ENCODE assay signal across 21 cellular contexts in genomic region chr11:2529173-2529572, GRCh38.
DNase-seq lines count a peak whose midpoint lies in the region; ATAC-seq and TF ChIP-seq lines count a peak whose summit lies in the region.
"Had no signal": no experiment of that assay in that cellular context is flagged by ENCODE, and none has a peak within 500 bp of the region (broad histone marks: within the 10 kb centered on the region; RNA-seq: fewer than 3 reads in every experiment).

No MANE protein-coding gene starts in this region.

- no peaks in the 10 kb centered on the region for H3K27me3 ChIP-seq in lower lobe of right lung (ENCODE audit: low read depth)
- H3K27me3 ChIP-seq in transverse colon = no peaks in the 10 kb centered on the region

- H3K4me3 ChIP-seq in lower lobe of right lung (no peak overlapping the region), transverse colon (no peak overlapping the region)
- H3K4me3 ChIP-seq: SK-N-MC had no signal

- no peak for ATAC-seq in lower lobe of right lung
- ATAC-seq: HCT116 had no signal

- H3K9me3 Mint-ChIP-seq in chondrocyte (ENCODE audit: low read depth) = no peaks in the 10 kb centered on the region

- no peak overlapping the region for H3K4me3 Mint-ChIP-seq in chondrocyte (ENCODE audit: unreplicated experiment)

- TF ChIP-seq CTCF in chondrocyte (IDR thresholded peaks at IDR 0.05) = no peak
- TF ChIP-seq CTCF in lower lobe of right lung (IDR thresholded peaks at IDR 0.05) = no peak
- no peak for TF ChIP-seq CTCF in transverse colon (IDR thresholded peaks at IDR 0.05)
- TF ChIP-seq CTCF in GM13977 (IDR thresholded peaks at IDR 0.05; ENCODE audit: extremely low read depth, insufficient read depth, missing control alignments) = no peak

- in situ Hi-C loops in transverse colon (cut with MboI; ENCODE audit: low pct_ligation_motif_present in 1 of 4, low pct_unique_long_range_greater_than_20kb in 1 of 4, low sequenced_read_pairs in 3 of 4) (loop anchor here in 2 of 4 donors (10.0 to 25.0 kb wide), 2 partner anchors 94 to 558 kb away; no protein-coding TSS in a partner anchor), GM13977 (cut with MboI; ENCODE audit: low pct_unique_long_range_greater_than_20kb, low sequenced_read_pairs, unreplicated experiment) (no loop called here)

- H3K36me3 Mint-ChIP-seq in chondrocyte (ENCODE audit: low read depth) = no peaks in the 10 kb centered on the region

- intact Hi-C loops in lower lobe of right lung (cut with DNase I) = no loop called here
- intact Hi-C loops in transverse colon (cut with DNase I; ENCODE audit: low total_unique reads) = loop anchor here (5.0 to 10.0 kb wide), 2 partner anchors 102 to 334 kb away; no protein-coding TSS in a partner anchor

- H3K4me1 ChIP-seq in lower lobe of right lung (peaks cover 31% of the 10 kb centered on the region), transverse colon (peaks cover 19 to 41% (median 23%) of the 10 kb centered on the region in 4 donors)

- H3K27me3 Mint-ChIP-seq in chondrocyte (ENCODE audit: low read depth) = peaks cover 27% of the 10 kb centered on the region

- H3K9me3 ChIP-seq in lower lobe of right lung = no peaks in the 10 kb centered on the region
- no peaks in the 10 kb centered on the region for H3K9me3 ChIP-seq in transverse colon

- H3K27ac Mint-ChIP-seq in chondrocyte (ENCODE audit: unreplicated experiment) = no peak overlapping the region

- H3K27ac ChIP-seq in lower lobe of right lung = no peak overlapping the region
- peak overlapping the region in 1 of 4 donors; percentile 78 for H3K27ac ChIP-seq in transverse colon
- H3K27ac ChIP-seq: 22Rv1, SK-N-MC had no signal

- peaks cover 12% of the 10 kb centered on the region for H3K4me1 Mint-ChIP-seq in chondrocyte (ENCODE audit: low read depth)

- TF ChIP-seq POLR2A in transverse colon (IDR thresholded peaks at IDR 0.05) = no peak

- 80 to 82% methylated on average over 1 to 10 of the region's 10 CpGs for WGBS in transverse colon (ENCODE audit: low coverage in 1 of 2), 2 donors

- peak; percentile 47 for DNase-seq in activated CD8-positive, alpha-beta memory T cell treated with anti-CD3 and anti-CD28 coated beads, Interleukin-2, amount 50 U/mL, for 48 hours
- no peak for DNase-seq in activated CD8-positive, alpha-beta memory T cell treated with anti-CD3 and anti-CD28 coated beads, Interleukin-2, amount 50 U/mL, for 4 hours
- DNase-seq in chondrocyte (ENCODE audit: low spot score) = peak; percentile 36
- DNase-seq in lower lobe of right lung = peak; percentile 22
- peak; percentile 3 for DNase-seq in transverse colon
- no peak for DNase-seq in kidney glomerular epithelial cell (lab: John Stamatoyannopoulos, UW)
- no peak for DNase-seq in hepatic stellate cell (ENCODE audit: low spot score)
- no peak for DNase-seq in GM13977 (ENCODE audit: low spot score)
- DNase-seq: AML-193; COR-L47; GF-D8; GOT3; KG1; NCI-H1694 treated with DMSO at 0.1 percent for 48 hours; NCI-H510A; NCI-H748 treated with DMSO at 0.1 percent for 48 hours; NK-92 treated with Interleukin-12 subunit alpha and Interleukin-12 subunit beta, amount 100 ng/mL, for 24 hours; SHP77 had no signal

- no peak for TF ChIP-seq EP300 in transverse colon (IDR thresholded peaks at IDR 0.05; ENCODE audit: low read depth)

- H3K36me3 ChIP-seq in lower lobe of right lung = no peaks in the 10 kb centered on the region
- H3K36me3 ChIP-seq in transverse colon = no peaks in the 10 kb centered on the region

Comparison
In these comparisons a context has a peak if more than half of its experiments do, and no peak if none do; other contexts are left out.
1. DNase-seq: peak in activated CD8-positive, alpha-beta memory T cell treated with anti-CD3 and anti-CD28 coated beads, Interleukin-2, amount 50 U/mL, for 48 hours (single experiment), chondrocyte (single experiment), lower lobe of right lung (single experiment) and transverse colon (single experiment); none in activated CD8-positive, alpha-beta memory T cell treated with anti-CD3 and anti-CD28 coated beads, Interleukin-2, amount 50 U/mL, for 4 hours (single experiment), kidney glomerular epithelial cell (single experiment), hepatic stellate cell (single experiment) and GM13977 (single experiment).